In genomic region chr10:105729428-105729827, GRCh38 we compare ENCODE assay signal across 23 cellular contexts.
"Had no signal": no experiment of that assay in that cellular context is flagged by ENCODE, and none has a peak within 500 bp of the region (broad histone marks: within the 10 kb centered on the region; RNA-seq: fewer than 3 reads in every experiment).

No MANE protein-coding gene starts in this region.

- H3K4me1 ChIP-seq: colonic mucosa, foreskin keratinocyte, gastroesophageal sphincter, heart left ventricle had no signal

- H3K27me3 ChIP-seq: colonic mucosa, foreskin keratinocyte, gastroesophageal sphincter, heart left ventricle, hepatocyte had no signal

- H3K4me3 ChIP-seq: colonic mucosa, gastroesophageal sphincter, heart left ventricle, hepatocyte, mucosa of descending colon had no signal

- H3K9me3 ChIP-seq: colonic mucosa, gastroesophageal sphincter, heart left ventricle, mucosa of descending colon had no signal

- ATAC-seq: effector memory CD8-positive, alpha-beta T cell; esophagus mucosa; foreskin keratinocyte; gastroesophageal sphincter; heart left ventricle; left colon; left ventricle myocardium superior; mucosa of descending colon; naive thymus-derived CD4-positive, alpha-beta T cell had no signal

- H3K36me3 ChIP-seq: colonic mucosa, gastroesophageal sphincter, heart left ventricle had no signal

- H3K27ac ChIP-seq: colonic mucosa, epithelial cell of prostate, foreskin keratinocyte, gastroesophageal sphincter, heart left ventricle, hepatocyte had no signal

- DNase-seq: cerebellar nuclear complex; colonic mucosa; cortex of kidney; effector CD8-positive, alpha-beta T cell; effector memory CD8-positive, alpha-beta T cell; endodermal cell; erythroblast; foreskin keratinocyte; heart left ventricle; hypothalamus; immature natural killer cell; islet precursor cell; kidney; kidney glomerular epithelial cell; left colon; left ventricle myocardium superior; mesenchymal stem cell; mucosa of descending colon; naive thymus-derived CD4-positive, alpha-beta T cell had no signal
